2 cellular contexts compared by ENCODE assay signal in genomic region chr1:82260051-82260450, GRCh38.
TF ChIP-seq lines count a peak whose summit lies in the region.

No MANE protein-coding gene starts in this region.

TF ChIP-seq in HEK293, 187 proteins besides CTCF, POLR2A, EP300 and RAD21 (continued from another document):
- no peak for TF ChIP-seq ZNF2 (tag by site-specific recombination; IDR thresholded peaks at IDR 0.05)

TF ChIP-seq in HepG2, 621 proteins besides CTCF, POLR2A, EP300 and RAD21 (continued from another document):
- TF ChIP-seq LRRFIP1 (CRISPR knock-in tag; conservative IDR thresholded peaks at IDR 0.05) (no peak), NFYC (CRISPR knock-in tag; IDR thresholded peaks at IDR 0.05) (no peak), TRIM24 (CRISPR knock-in tag; IDR thresholded peaks at IDR 0.05) (no peak), ZNF234 (CRISPR knock-in tag; conservative IDR thresholded peaks at IDR 0.05) (no peak), BRD4 (CRISPR knock-in tag; IDR thresholded peaks at IDR 0.05) (no peak), POGK (CRISPR knock-in tag; conservative IDR thresholded peaks at IDR 0.05) (no peak), TOPORS (CRISPR knock-in tag; IDR thresholded peaks at IDR 0.05) (no peak), ESRRA (CRISPR knock-in tag; IDR thresholded peaks at IDR 0.05; ENCODE audit: low read depth) (no peak), PPARG (CRISPR knock-in tag; conservative IDR thresholded peaks at IDR 0.05) (no peak), ZNF546 (CRISPR knock-in tag; conservative IDR thresholded peaks at IDR 0.05) (no peak), ARID5B (CRISPR knock-in tag; IDR thresholded peaks at IDR 0.05) (no peak), ZMAT3 (CRISPR knock-in tag; conservative IDR thresholded peaks at IDR 0.05) (no peak), KAT2B (IDR thresholded peaks at IDR 0.05; ENCODE audit: borderline replicate concordance, low read depth, low read length) (no peak), REPIN1 (CRISPR knock-in tag; IDR thresholded peaks at IDR 0.05; ENCODE audit: borderline replicate concordance, low read depth) (no peak), DMAP1 (CRISPR knock-in tag; IDR thresholded peaks at IDR 0.05) (no peak)
